8 cellular contexts compared by ENCODE assay signal in the genomic region with DNA sequence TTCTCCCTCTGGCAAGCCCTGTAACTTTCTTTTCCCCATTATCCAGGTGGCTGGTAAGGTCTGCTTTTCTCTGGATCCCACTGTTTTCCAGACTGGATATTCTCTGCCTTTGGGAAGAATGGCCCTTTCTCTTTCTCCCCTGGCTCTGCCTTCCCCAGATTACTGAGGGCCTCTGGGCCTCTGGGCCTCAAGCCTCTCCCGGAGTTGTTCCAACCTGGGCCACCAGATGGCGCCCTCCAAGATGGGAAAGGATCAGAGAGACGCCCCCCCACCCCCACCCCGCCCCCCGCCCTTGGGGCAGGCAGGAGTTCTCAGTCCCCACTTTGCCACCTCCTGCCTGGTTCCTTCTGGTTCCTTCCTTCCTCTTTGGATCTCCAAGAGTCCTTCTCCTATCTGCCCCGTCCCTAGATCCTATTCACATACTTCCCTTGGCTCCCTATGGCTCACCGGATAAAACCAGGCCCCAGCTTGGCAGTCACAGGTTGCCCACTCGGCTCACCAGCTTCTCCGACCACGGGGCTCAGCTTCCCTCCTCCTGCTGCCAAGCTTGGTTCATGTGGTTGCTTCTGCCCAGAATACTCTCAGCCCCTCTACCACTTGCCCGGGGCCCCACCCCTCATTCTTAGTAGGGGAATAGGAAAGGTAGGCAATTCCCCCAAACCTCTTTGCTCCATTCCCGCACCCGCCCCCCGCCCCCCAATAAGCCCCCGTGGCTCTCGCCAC. TPM values are rescaled to one million over a fixed set of nuclear protein-coding genes. Genes with fewer than 3 reads are reported as not detected.
DNase-seq lines count a peak whose midpoint lies in the region; ATAC-seq and TF ChIP-seq lines count a peak whose summit lies in the region.

No MANE protein-coding gene starts in this region.

- no peak overlapping the region for H3K27ac Mint-ChIP-seq in activated naive CD4-positive, alpha-beta T cell treated with anti-CD3 and anti-CD28 coated beads, Interleukin-2, amount 50 U/mL, for 72 hours

- H3K36me3 Mint-ChIP-seq in activated naive CD4-positive, alpha-beta T cell treated with anti-CD3 and anti-CD28 coated beads, Interleukin-2, amount 50 U/mL, for 72 hours = peaks cover 7 to 15% of the 10 kb centered on the region in 2 donors

- ATAC-seq in activated naive CD4-positive, alpha-beta T cell treated with anti-CD3 and anti-CD28 coated beads, Interleukin-2, amount 50 U/mL, for 72 hours = peak; percentile 28 to 47
- ATAC-seq in HG03175 (IDR thresholded peaks at IDR 0.05; ENCODE audit: unreplicated experiment) = no peak

- H3K9ac ChIP-seq in HUES6 (ENCODE audit: low read length) (peak overlapping the region; percentile 32), SK-N-MC (ENCODE audit: insufficient read length) (peak overlapping the region; percentile 64)

- H3K4me3 ChIP-seq in HUES6 (ENCODE audit: low read depth, low read length) (no peak overlapping the region; the same call in 1 of the 2 replicates), SK-N-MC (no peak overlapping the region), cardiac muscle cell (no peak overlapping the region)

- in situ Hi-C loops in Caki2 (cut with HindIII; ENCODE audit: low pct_unique_long_range_greater_than_20kb, low sequenced_read_pairs) = no loop called here

- H3K27ac ChIP-seq in HUES6 (ENCODE audit: low read depth, low read length) (no peak overlapping the region), SK-N-MC (peak overlapping the region; percentile 31; the same call in 1 of the 2 replicates), cardiac muscle cell (no peak overlapping the region)

- DNase-seq in Caki2 (ENCODE audit: low read depth) (peak; percentile 64), SK-N-MC (ENCODE audit: low read depth, low spot score) (no peak), cardiac muscle cell (ENCODE audit: low read depth in 1 of 2, low spot score in 1 of 2) (peak; percentile 72 to 76), putamen (ENCODE audit: low spot score) (peak; percentile 34), cerebellar nuclear complex (lab: John Stamatoyannopoulos, UW) (no peak)
- peak in 1 of 2 donors; percentile 94 for DNase-seq in activated naive CD4-positive, alpha-beta T cell treated with anti-CD3 and anti-CD28 coated beads, Interleukin-2, amount 50 U/mL, for 72 hours (ENCODE audit: low spot score in 2 of 2)

- no peaks in the 10 kb centered on the region for H3K9me3 Mint-ChIP-seq in activated naive CD4-positive, alpha-beta T cell treated with anti-CD3 and anti-CD28 coated beads, Interleukin-2, amount 50 U/mL, for 72 hours

- TF ChIP-seq CTCF in cardiac muscle cell (IDR thresholded peaks at IDR 0.05; ENCODE audit: low read depth, low read length) = peak; percentile 57

- H3K27me3 ChIP-seq in HUES6 (ENCODE audit: control insufficient read depth, insufficient read depth, low read length) (peaks cover 27% of the 10 kb centered on the region), cardiac muscle cell (peaks cover 28% of the 10 kb centered on the region)

- H3K36me3 ChIP-seq in HUES6 (ENCODE audit: control insufficient read depth, insufficient read depth, low read length) (peaks cover 8% of the 10 kb centered on the region), SK-N-MC (ENCODE audit: insufficient read depth, low read length) (peaks cover 4% of the 10 kb centered on the region; the same call in 1 of the 2 replicates), cardiac muscle cell (no peaks in the 10 kb centered on the region)

- H3K9me3 ChIP-seq in HUES6 (ENCODE audit: control insufficient read depth, insufficient read depth, low read depth, low read length) = no peaks in the 10 kb centered on the region
- H3K9me3 ChIP-seq in SK-N-MC (ENCODE audit: low read depth, low read length) = no peaks in the 10 kb centered on the region
- H3K9me3 ChIP-seq in cardiac muscle cell (ENCODE audit: low read depth) = no peaks in the 10 kb centered on the region

- H3K4me1 ChIP-seq in HUES6 (ENCODE audit: control insufficient read depth, insufficient read depth, low read length) (peaks cover 31% of the 10 kb centered on the region), cardiac muscle cell (ENCODE audit: low read depth) (peaks cover 2% of the 10 kb centered on the region)

RNA-seq across cellular contexts. Expression of a gene that starts 13.0 kb away (rescaled TPM):
- 21.5 and 24.1 TPM in 2 replicates for total RNA-seq in Caki2 (2014; rRNA removed; shearing (Covaris generic); ENCODE audit: low replicate concordance)
- total RNA-seq in activated naive CD4-positive, alpha-beta T cell treated with anti-CD3 and anti-CD28 coated beads, Interleukin-2, amount 50 U/mL, for 72 hours = 1 to 10 TPM; 1.2 to 2.6 TPM
- total RNA-seq in cardiac muscle cell = 2.0 and 3.9 TPM in 2 replicates
- polyA plus RNA-seq in cardiac muscle cell = 1.1 and 1.2 TPM in 2 replicates

RNA-seq across cellular contexts. Expression of a gene that starts 25.8 kb away (rescaled TPM):
- total RNA-seq in Caki2 (2014; rRNA removed; shearing (Covaris generic); ENCODE audit: low replicate concordance) = 58.2 and 62.1 TPM in 2 replicates
- 10 to 100 TPM; 15.9 to 16.0 TPM for total RNA-seq in activated naive CD4-positive, alpha-beta T cell treated with anti-CD3 and anti-CD28 coated beads, Interleukin-2, amount 50 U/mL, for 72 hours
- total RNA-seq in cardiac muscle cell = 31.9 and 41.0 TPM in 2 replicates
- polyA plus RNA-seq in cardiac muscle cell = 23.7 and 27.4 TPM in 2 replicates

RNA-seq across cellular contexts. Expression of a gene that starts 28.7 kb away (rescaled TPM):
- 40.3 and 63.4 TPM in 2 replicates for total RNA-seq in Caki2 (2014; rRNA removed; shearing (Covaris generic); ENCODE audit: low replicate concordance)
- 10 to 100 TPM; 52.7 to 76.5 TPM for total RNA-seq in activated naive CD4-positive, alpha-beta T cell treated with anti-CD3 and anti-CD28 coated beads, Interleukin-2, amount 50 U/mL, for 72 hours
- 107 and 120 TPM in 2 replicates for total RNA-seq in cardiac muscle cell
- polyA plus RNA-seq in cardiac muscle cell = 32.9 and 38.0 TPM in 2 replicates

RNA-seq across cellular contexts. Expression of a gene that starts 50.6 kb away (rescaled TPM):
- total RNA-seq in Caki2 (2014; rRNA removed; shearing (Covaris generic); ENCODE audit: low replicate concordance) = not detected in 2 replicates
- total RNA-seq in activated naive CD4-positive, alpha-beta T cell treated with anti-CD3 and anti-CD28 coated beads, Interleukin-2, amount 50 U/mL, for 72 hours = under 1 TPM in 1 of 2 donors, not detected in 1; 0.75 TPM
- total RNA-seq in cardiac muscle cell = 0.42 and 1.7 TPM in 2 replicates
- 0.24 TPM in 1 of 2 replicates, not detected in the other for polyA plus RNA-seq in cardiac muscle cell

Comparison
In these comparisons a context has a peak if more than half of its experiments do, and no peak if none do; other contexts are left out.
1. DNase-seq: peak in Caki2 (single experiment), cardiac muscle cell (2 of 2) and putamen (single experiment); none in SK-N-MC (single experiment) and cerebellar nuclear complex (0 of 2).